ENCODE assay signal across 1 cellular context in genomic region chr15:60004846-60005351, GRCh38.
TF ChIP-seq lines count a peak whose summit lies in the region.

No MANE protein-coding gene starts in this region.

TF ChIP-seq in IMR-90, 13 proteins besides CTCF, POLR2A, EP300 and RAD21 (continued from another document):
- TF ChIP-seq MAZ (IDR thresholded peaks at IDR 0.05; ENCODE audit: borderline replicate concordance, low read depth, low read length): no peak
- TF ChIP-seq NFE2L2 (IDR thresholded peaks at IDR 0.05; ENCODE audit: low read depth, low read length): no peak
- TF ChIP-seq CEBPB (IDR thresholded peaks at IDR 0.05; ENCODE audit: low read depth, low read length): no peak
- no peak for TF ChIP-seq FOS (IDR thresholded peaks at IDR 0.05; ENCODE audit: low read depth, low read length)
- no peak for TF ChIP-seq SMC3 (IDR thresholded peaks at IDR 0.05; ENCODE audit: low read depth, low read length)
- TF ChIP-seq USF2 (IDR thresholded peaks at IDR 0.05; ENCODE audit: low read depth, low read length): no peak
- no peak for TF ChIP-seq BHLHE40 (IDR thresholded peaks at IDR 0.05; ENCODE audit: low read depth, low read length)
- no peak for TF ChIP-seq RCOR1 (IDR thresholded peaks at IDR 0.05; ENCODE audit: insufficient replicate concordance, low read length)
- TF ChIP-seq MAFK (IDR thresholded peaks at IDR 0.05; ENCODE audit: low read depth, low read length): no peak
